9 cellular contexts compared by ENCODE assay signal in genomic region chr9:131273791-131274673, GRCh38. TPM values are rescaled to one million over a fixed set of nuclear protein-coding genes. Genes with fewer than 3 reads are reported as not detected.
DNase-seq lines count a peak whose midpoint lies in the region; ATAC-seq and TF ChIP-seq lines count a peak whose summit lies in the region.
"Had no signal": no experiment of that assay in that cellular context is flagged by ENCODE, and none has a peak within 500 bp of the region (broad histone marks: within the 10 kb centered on the region; RNA-seq: fewer than 3 reads in every experiment).

No MANE protein-coding gene starts in this region.

- ATAC-seq in T-cell (replicated peaks in 1 of 4) (no peak), Right ventricle myocardium superior (ENCODE audit: poor library complexity) (peak; percentile 2), GM19455 (IDR thresholded peaks at IDR 0.05; ENCODE audit: unreplicated experiment) (no peak), HG02981 (IDR thresholded peaks at IDR 0.05; ENCODE audit: unreplicated experiment) (no peak)
- ATAC-seq in stimulated activated effector memory CD8-positive, alpha-beta T cell treated with anti-CD3 and anti-CD28 coated beads, Interleukin-12 subunit alpha, Interleukin-12 subunit beta, amount 100 ng/mL, for 72 hours = no peak

- TF ChIP-seq CTCF in HL-60 (IDR thresholded peaks at IDR 0.05; ENCODE audit: insufficient read depth, low read length) = no peak

- H3K27me3 Mint-ChIP-seq in T-cell = no peaks in the 10 kb centered on the region

- H3K27ac ChIP-seq in HL-60 (replicated peaks) = peak overlapping the region; percentile 95

- H3K27me3 ChIP-seq in HL-60 (ENCODE audit: insufficient read depth, poor library complexity, severe bottlenecking) = no peaks in the 10 kb centered on the region

- peaks cover 40 to 50% (median 48%) of the 10 kb centered on the region in 3 donors for H3K4me1 Mint-ChIP-seq in T-cell
- H3K4me1 Mint-ChIP-seq in stimulated activated effector memory CD8-positive, alpha-beta T cell treated with anti-CD3 and anti-CD28 coated beads, Interleukin-12 subunit alpha, Interleukin-12 subunit beta, amount 100 ng/mL, for 72 hours = peaks cover 56% of the 10 kb centered on the region

- H3K4me3 Mint-ChIP-seq in T-cell = peak overlapping the region; percentile 91 to 99 (median 99)
- peak overlapping the region; percentile 98 for H3K4me3 Mint-ChIP-seq in stimulated activated effector memory CD8-positive, alpha-beta T cell treated with anti-CD3 and anti-CD28 coated beads, Interleukin-12 subunit alpha, Interleukin-12 subunit beta, amount 100 ng/mL, for 72 hours

- intact Hi-C loops in Right ventricle myocardium superior (cut with DNase I) = no loop called here

- H3K4me3 ChIP-seq in HL-60 (replicated peaks; ENCODE audit: insufficient read depth, low read length) = peak overlapping the region; percentile 63

- POLR2A ChIA-PET in T-cell (lab: Charles Lee) = interaction anchor here in 1 of 2 donors (0.7 kb wide), 1 partner anchor 17 kb away, joined by 3 read pairs; no protein-coding TSS in a partner anchor

- DNase-seq in HL-60 (ENCODE audit: low read depth in 1 of 2, low spot score in 1 of 2) = peak; percentile 91 to 96
- no peak for DNase-seq in T-cell
- peak; percentile 74 for DNase-seq in Right ventricle myocardium superior
- peak in 1 of 2 donors; percentile 65 for DNase-seq in stimulated activated effector memory CD8-positive, alpha-beta T cell treated with anti-CD3 and anti-CD28 coated beads, Interleukin-12 subunit alpha, Interleukin-12 subunit beta, amount 100 ng/mL, for 72 hours (ENCODE audit: low spot score in 2 of 2)
- no peak for DNase-seq in NCI-H1436 (lab: John Stamatoyannopoulos, UW)
- DNase-seq in occipital lobe (lab: John Stamatoyannopoulos, UW) = no peak
- DNase-seq: NCI-H2081 treated with DMSO at 0.1 percent for 48 hours had no signal

- CTCF ChIA-PET in T-cell (lab: Charles Lee) = interaction anchor here (0.5 to 1.6 kb wide), 7 partner anchors 10 to 1018 kb away, joined by 3 to 4 read pairs (median 3); no protein-coding TSS in a partner anchor

- H3K36me3 Mint-ChIP-seq in T-cell = peaks cover 31% of the 10 kb centered on the region
- peaks cover 70% of the 10 kb centered on the region for H3K36me3 Mint-ChIP-seq in stimulated activated effector memory CD8-positive, alpha-beta T cell treated with anti-CD3 and anti-CD28 coated beads, Interleukin-12 subunit alpha, Interleukin-12 subunit beta, amount 100 ng/mL, for 72 hours

- H3K27ac Mint-ChIP-seq in T-cell = peak overlapping the region; percentile 98 to 99
- peak overlapping the region; percentile 97 for H3K27ac Mint-ChIP-seq in stimulated activated effector memory CD8-positive, alpha-beta T cell treated with anti-CD3 and anti-CD28 coated beads, Interleukin-12 subunit alpha, Interleukin-12 subunit beta, amount 100 ng/mL, for 72 hours

- no peaks in the 10 kb centered on the region for H3K9me3 Mint-ChIP-seq in T-cell
- no peaks in the 10 kb centered on the region for H3K9me3 Mint-ChIP-seq in stimulated activated effector memory CD8-positive, alpha-beta T cell treated with anti-CD3 and anti-CD28 coated beads, Interleukin-12 subunit alpha, Interleukin-12 subunit beta, amount 100 ng/mL, for 72 hours

RNA-seq across cellular contexts. Expression of gene FAM78A, which starts 2.3 kb away (rescaled TPM):
- total RNA-seq in T-cell (100 to 1,000 TPM in 1 of 5 donors, 10 to 100 TPM in 4; 70.4 to 106 (median 98.4) TPM), Right ventricle myocardium superior (55.7 TPM), occipital lobe (1.7 TPM)

RNA-seq across cellular contexts. Expression of gene PLPP7, which starts 15.5 kb away (rescaled TPM):
- total RNA-seq in T-cell (under 1 TPM in 3 of 5 donors, not detected in 2; 0.13 to 0.58 (median 0.13) TPM), Right ventricle myocardium superior (115 TPM), occipital lobe (5.5 TPM)

Comparison
In these comparisons a context has a peak if more than half of its experiments do, and no peak if none do; other contexts are left out.
1. DNase-seq: peak in HL-60 (2 of 2) and Right ventricle myocardium superior (single experiment); none in T-cell (0 of 34), NCI-H1436 (single experiment) and occipital lobe (single experiment).
2. RNA of gene FAM78A, which starts 2.3 kb away (total RNA-seq): 70.4 to 106 TPM in T-cell and 55.7 TPM in Right ventricle myocardium superior (single experiment); 1.7 TPM in occipital lobe (single experiment); every median in the first group is over 10 times any median in the second.
3. RNA of gene PLPP7, which starts 15.5 kb away (total RNA-seq): 115 TPM in Right ventricle myocardium superior (single experiment); 5.5 TPM in occipital lobe (single experiment) and 0.13 to 0.58 TPM in T-cell; every median in the first group is over 10 times any median in the second.